ENCODE assay signal across 29 cellular contexts in the genomic region with DNA sequence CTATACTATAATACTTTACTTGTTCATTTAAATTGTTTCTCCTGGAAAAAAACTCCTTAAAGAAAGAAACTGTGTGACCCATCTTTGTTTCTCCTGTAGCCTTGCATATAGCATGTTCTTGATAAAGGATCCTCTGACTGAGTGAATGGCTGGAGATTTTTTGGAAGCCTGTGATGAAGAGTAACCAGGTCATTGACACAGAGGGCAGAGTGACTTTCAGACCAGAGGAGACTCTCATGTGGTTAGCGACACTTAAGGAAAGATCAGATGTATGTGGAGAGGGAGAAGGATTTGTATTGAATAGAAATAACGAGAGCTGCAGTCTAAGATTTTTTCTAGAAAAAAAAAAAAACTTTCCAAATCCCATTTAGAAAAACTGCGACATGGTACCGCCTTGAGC.
"Had no signal": no experiment of that assay in that cellular context is flagged by ENCODE, and none has a peak within 500 bp of the region (broad histone marks: within the 10 kb centered on the region; RNA-seq: fewer than 3 reads in every experiment).

No MANE protein-coding gene starts in this region.

- H3K9me3 ChIP-seq: colonic mucosa, esophagus muscularis mucosa, esophagus squamous epithelium, gastrocnemius medialis, gastroesophageal sphincter, heart left ventricle, heart right ventricle had no signal

- H3K27me3 ChIP-seq: colonic mucosa, dorsolateral prefrontal cortex, esophagus muscularis mucosa, esophagus squamous epithelium, foreskin keratinocyte, gastroesophageal sphincter, heart left ventricle, heart right ventricle had no signal

- ATAC-seq: effector memory CD8-positive, alpha-beta T cell; esophagus mucosa; foreskin keratinocyte; gastrocnemius medialis; gastroesophageal sphincter; heart left ventricle; heart right ventricle had no signal

- H3K9me3 Mint-ChIP-seq: dendritic cell treated with granulocyte-macrophage colony-stimulating factor and Interleukin-4, amounts not matched to agents 40 ng/mL and 50 ng/mL, for 4 days; effector memory CD8-positive, alpha-beta T cell; endodermal cell had no signal

- H3K4me3 Mint-ChIP-seq: dendritic cell treated with granulocyte-macrophage colony-stimulating factor and Interleukin-4, amounts not matched to agents 40 ng/mL and 50 ng/mL, for 4 days; effector memory CD8-positive, alpha-beta T cell; endodermal cell had no signal

- H3K36me3 ChIP-seq: colonic mucosa, esophagus muscularis mucosa, esophagus squamous epithelium, gastrocnemius medialis, gastroesophageal sphincter, heart left ventricle, heart right ventricle had no signal

- H3K4me1 ChIP-seq: colonic mucosa, foreskin keratinocyte, gastrocnemius medialis had no signal

- H3K27ac Mint-ChIP-seq: dendritic cell treated with granulocyte-macrophage colony-stimulating factor and Interleukin-4, amounts not matched to agents 40 ng/mL and 50 ng/mL, for 4 days; effector memory CD8-positive, alpha-beta T cell; endodermal cell had no signal

- H3K4me3 ChIP-seq: colonic mucosa, coronary artery, dorsolateral prefrontal cortex, esophagus muscularis mucosa, esophagus squamous epithelium, gastrocnemius medialis, gastroesophageal sphincter, heart left ventricle, heart right ventricle had no signal

- DNase-seq: colonic mucosa; cortex of kidney; dermis blood vessel endothelial cell; effector CD4-positive, alpha-beta T cell; effector CD8-positive, alpha-beta T cell; effector memory CD4-positive, alpha-beta T cell; effector memory CD8-positive, alpha-beta T cell; endodermal cell; erythroblast; esophagus squamous epithelium; foreskin fibroblast; foreskin keratinocyte; foreskin melanocyte; gastrocnemius medialis; glutamatergic neuron; head of caudate nucleus; heart left ventricle; heart right ventricle had no signal

- FAIRE-seq: colon, endometrium, endothelial cell of umbilical vein, frontal cortex had no signal

- H3K27ac ChIP-seq: colonic mucosa, coronary artery, dorsolateral prefrontal cortex, epithelial cell of prostate, esophagus muscularis mucosa, esophagus squamous epithelium, foreskin keratinocyte, gastrocnemius medialis, gastroesophageal sphincter, heart left ventricle, heart right ventricle had no signal
